Comparison of ENCODE assay signal across 8 cellular contexts in the genomic region with DNA sequence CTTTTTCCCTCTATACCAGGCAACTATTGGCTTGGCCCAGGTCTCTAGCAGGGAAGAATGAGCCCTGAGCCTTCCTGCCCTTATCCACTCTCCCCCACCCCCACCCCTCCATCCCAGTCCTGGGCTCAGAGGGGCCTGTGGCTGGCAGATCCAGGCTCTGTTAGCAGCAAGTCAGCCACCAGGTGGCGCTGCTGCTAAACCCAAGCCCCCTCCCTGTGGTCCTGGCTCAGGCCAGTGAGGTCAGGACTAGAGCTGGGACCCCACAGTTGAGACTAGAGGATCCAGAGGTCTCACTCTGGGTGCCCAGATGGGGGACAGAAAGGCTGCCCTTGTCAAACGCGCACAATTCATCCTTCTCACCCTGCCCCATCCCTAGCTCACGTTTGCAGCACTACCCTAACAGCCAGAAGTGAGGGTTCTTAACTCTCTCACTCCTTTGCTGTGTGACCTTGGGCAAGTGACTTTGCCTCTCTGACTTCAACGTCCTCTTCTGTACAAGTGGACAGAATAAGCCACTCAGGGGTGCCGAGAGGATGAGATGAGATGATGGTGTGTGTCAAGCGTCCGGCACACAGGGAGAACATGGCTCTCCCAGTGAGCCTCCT. TPM values are rescaled to one million over a fixed set of nuclear protein-coding genes. Genes with fewer than 3 reads are reported as not detected.
DNase-seq lines count a peak whose midpoint lies in the region; ATAC-seq and TF ChIP-seq lines count a peak whose summit lies in the region.

No MANE protein-coding gene starts in this region.

- CTCF ChIA-PET in activated CD4-positive, alpha-beta memory T cell treated with anti-CD3 and anti-CD28 coated beads, Interleukin-2, amount 10 ng/mL, durations not matched to agents 7 days and 5 days (lab: Charles Lee) = interaction anchor here (0.9 to 1.5 kb wide), 5 partner anchors 19 to 390 kb away, joined by 3 to 6 read pairs (median 4); no protein-coding TSS in a partner anchor

- H3K4me1 Mint-ChIP-seq in activated CD4-positive, alpha-beta memory T cell treated with anti-CD3 and anti-CD28 coated beads, Interleukin-2, amount 10 ng/mL, durations not matched to agents 7 days and 5 days = no peaks in the 10 kb centered on the region

- H3K27me3 Mint-ChIP-seq in activated CD4-positive, alpha-beta memory T cell treated with anti-CD3 and anti-CD28 coated beads, Interleukin-2, amount 10 ng/mL, durations not matched to agents 7 days and 5 days = peaks cover 5% of the 10 kb centered on the region

- DNase-seq in A172 (ENCODE audit: low spot score) (peak; percentile 46), M059J (ENCODE audit: low read depth) (peak; percentile 28), epidermal melanocyte (ENCODE audit: insufficient read length, low spot score) (peak; percentile 39), mucosa of gallbladder (ENCODE audit: low spot score) (peak; percentile 32), stromal cell of bone marrow (ENCODE audit: low read depth) (peak; percentile 13)
- peak; percentile 55 for DNase-seq in activated CD4-positive, alpha-beta memory T cell treated with anti-CD3 and anti-CD28 coated beads, Interleukin-2, amount 10 ng/mL, durations not matched to agents 7 days and 5 days

- no peak overlapping the region for H3K27ac Mint-ChIP-seq in activated CD4-positive, alpha-beta memory T cell treated with anti-CD3 and anti-CD28 coated beads, Interleukin-2, amount 10 ng/mL, durations not matched to agents 7 days and 5 days

- peak; percentile 84 for TF ChIP-seq CTCF in GM12872 (IDR thresholded peaks at IDR 0.05; ENCODE audit: insufficient read depth, low read depth, low read length)

- POLR2A ChIA-PET in activated CD4-positive, alpha-beta memory T cell treated with anti-CD3 and anti-CD28 coated beads, Interleukin-2, amount 10 ng/mL, durations not matched to agents 7 days and 5 days (lab: Charles Lee) = no interaction called here

- H3K9me3 Mint-ChIP-seq in activated CD4-positive, alpha-beta memory T cell treated with anti-CD3 and anti-CD28 coated beads, Interleukin-2, amount 10 ng/mL, durations not matched to agents 7 days and 5 days = no peaks in the 10 kb centered on the region

- no peak for ATAC-seq in HG03460 (IDR thresholded peaks at IDR 0.05; ENCODE audit: unreplicated experiment)

- H3K36me3 Mint-ChIP-seq in activated CD4-positive, alpha-beta memory T cell treated with anti-CD3 and anti-CD28 coated beads, Interleukin-2, amount 10 ng/mL, durations not matched to agents 7 days and 5 days (ENCODE audit: low read depth) = no peaks in the 10 kb centered on the region

- no peak overlapping the region for H3K4me3 Mint-ChIP-seq in activated CD4-positive, alpha-beta memory T cell treated with anti-CD3 and anti-CD28 coated beads, Interleukin-2, amount 10 ng/mL, durations not matched to agents 7 days and 5 days

RNA-seq across cellular contexts. Expression of a gene that starts 46.8 kb away (rescaled TPM):
- total RNA-seq in A172 (2014; rRNA removed; shearing (Covaris generic)) = not detected in 2 replicates
- total RNA-seq in M059J (2014; rRNA removed; shearing (Covaris generic)) = not detected in 2 replicates
- not detected for total RNA-seq in activated CD4-positive, alpha-beta memory T cell treated with anti-CD3 and anti-CD28 coated beads, Interleukin-2, amount 10 ng/mL, durations not matched to agents 7 days and 5 days
- total RNA-seq in mucosa of gallbladder = 7.4 TPM
